ENCODE assay signal across 12 cellular contexts in genomic region chr22:42991010-42991651, GRCh38. TPM values are rescaled to one million over a fixed set of nuclear protein-coding genes. Genes with fewer than 3 reads are reported as not detected.
DNase-seq lines count a peak whose midpoint lies in the region; ATAC-seq and TF ChIP-seq lines count a peak whose summit lies in the region.
"Had no signal": no experiment of that assay in that cellular context is flagged by ENCODE, and none has a peak within 500 bp of the region (broad histone marks: within the 10 kb centered on the region; RNA-seq: fewer than 3 reads in every experiment).

No MANE protein-coding gene starts in this region.

- H4K20me1 ChIP-seq in smooth muscle cell (ENCODE audit: low read depth) = peaks cover 66% of the 10 kb centered on the region

- H3K4me1 Mint-ChIP-seq in CD4-positive, alpha-beta T cell (ENCODE audit: low read depth) = peaks cover 31% of the 10 kb centered on the region

- H3K4me1 ChIP-seq in SJSA1 (replicated peaks) (peaks cover 78% of the 10 kb centered on the region), foreskin keratinocyte (peaks cover 27% of the 10 kb centered on the region), smooth muscle cell (ENCODE audit: low read depth) (peaks cover 19% of the 10 kb centered on the region)

- ATAC-seq in foreskin keratinocyte (peak; percentile 62), GM21717 (IDR thresholded peaks at IDR 0.05; ENCODE audit: unreplicated experiment) (no peak)
- ATAC-seq in CD4-positive, alpha-beta T cell (ENCODE audit: poor library complexity) = no peak
- ATAC-seq: T-cell had no signal

- WGBS in smooth muscle cell (ENCODE audit: low lambda C conversion rate) = 62% methylated on average over 5 of the region's 5 CpGs

- H3K36me3 ChIP-seq in SJSA1 (peaks cover 15% of the 10 kb centered on the region), smooth muscle cell (ENCODE audit: low read depth) (no peaks in the 10 kb centered on the region)

- no peak overlapping the region for H3K9ac ChIP-seq in smooth muscle cell (ENCODE audit: low read depth)
- H3K9ac ChIP-seq: KMS-11 had no signal

- no peak overlapping the region for H2AFZ ChIP-seq in smooth muscle cell (ENCODE audit: low read depth)

- H3K27ac ChIP-seq in SJSA1 = peak overlapping the region; percentile 45
- H3K27ac ChIP-seq in foreskin keratinocyte = no peak overlapping the region
- H3K27ac ChIP-seq in smooth muscle cell (ENCODE audit: low read depth) = peak overlapping the region; percentile 72
- H3K27ac ChIP-seq in CD4-positive, alpha-beta T cell (ENCODE audit: low read depth, low read length) = no peak overlapping the region
- H3K27ac ChIP-seq: KMS-11 had no signal

- H3K27me3 ChIP-seq in SJSA1 (replicated peaks) = no peaks in the 10 kb centered on the region
- no peaks in the 10 kb centered on the region for H3K27me3 ChIP-seq in foreskin keratinocyte
- no peaks in the 10 kb centered on the region for H3K27me3 ChIP-seq in smooth muscle cell (ENCODE audit: low read depth)
- H3K27me3 ChIP-seq in CD4-positive, alpha-beta T cell (ENCODE audit: control insufficient read depth, insufficient read depth, low read length) = no peaks in the 10 kb centered on the region

- H3K9me3 Mint-ChIP-seq in CD4-positive, alpha-beta T cell = no peaks in the 10 kb centered on the region
- H3K9me3 Mint-ChIP-seq: naive B cell, T-cell had no signal

- DNase-seq in GM20000 (ENCODE audit: low spot score) (peak; percentile 13), SJSA1 (ENCODE audit: low read depth in 1 of 2, low spot score in 2 of 2) (peak; percentile 90 to 91), foreskin keratinocyte (peak in 1 of 2 donors; percentile 60), smooth muscle cell (lab: John Stamatoyannopoulos, UW; ENCODE audit: unreplicated experiment) (no peak), NCI-H526 (lab: John Stamatoyannopoulos, UW) (no peak), NCI-H526 treated with DMSO at 0.1 percent for 48 hours (lab: John Stamatoyannopoulos, UW) (no peak)
- no peak for DNase-seq in CD4-positive, alpha-beta T cell
- DNase-seq: H7, naive B cell, T-cell had no signal

- H3K4me3 ChIP-seq in SJSA1 (no peak overlapping the region), smooth muscle cell (no peak overlapping the region)

- H3F3A ChIP-seq in smooth muscle cell (ENCODE audit: low read depth) = peaks cover 4% of the 10 kb centered on the region

- H3K27ac Mint-ChIP-seq in CD4-positive, alpha-beta T cell = no peak overlapping the region
- H3K27ac Mint-ChIP-seq: T-cell had no signal

- intact Hi-C loops in CD4-positive, alpha-beta T cell (cut with DNase I, micrococcal nuclease) = no loop called here

- TF ChIP-seq CTCF in GM20000 (IDR thresholded peaks at IDR 0.05; ENCODE audit: extremely low read depth, missing control alignments) = no peak
- TF ChIP-seq CTCF in foreskin keratinocyte (conservative IDR thresholded peaks at IDR 0.05) = no peak
- no peak for TF ChIP-seq CTCF in smooth muscle cell (IDR thresholded peaks at IDR 0.05; ENCODE audit: borderline replicate concordance, insufficient read depth, poor library complexity, severe bottlenecking)
- no peak for TF ChIP-seq CTCF in CD4-positive, alpha-beta T cell (IDR thresholded peaks at IDR 0.05)

- CTCF ChIA-PET in CD4-positive, alpha-beta T cell (lab: Charles Lee) = no interaction called here

- POLR2A ChIA-PET in CD4-positive, alpha-beta T cell (lab: Charles Lee) = interaction anchor here (0.9 kb wide), 1 partner anchor 32 kb away, joined by 3 read pairs; no protein-coding TSS in a partner anchor

- H3K9me3 ChIP-seq in SJSA1 (replicated peaks) (no peaks in the 10 kb centered on the region), smooth muscle cell (replicated peaks; ENCODE audit: low read depth) (no peaks in the 10 kb centered on the region)
- no peaks in the 10 kb centered on the region for H3K9me3 ChIP-seq in CD4-positive, alpha-beta T cell (ENCODE audit: control insufficient read depth, low read length)

- peaks cover 67% of the 10 kb centered on the region for H3K79me2 ChIP-seq in smooth muscle cell (ENCODE audit: low read depth)

- H3K4me2 ChIP-seq in smooth muscle cell = peak overlapping the region; percentile 58
- H3K4me2 ChIP-seq: KMS-11 had no signal

- no peak overlapping the region for H3K4me3 Mint-ChIP-seq in CD4-positive, alpha-beta T cell
- H3K4me3 Mint-ChIP-seq: naive B cell, T-cell had no signal

- no peaks in the 10 kb centered on the region for H3K27me3 Mint-ChIP-seq in CD4-positive, alpha-beta T cell
- H3K27me3 Mint-ChIP-seq: naive B cell, T-cell had no signal

- H3K36me3 Mint-ChIP-seq in CD4-positive, alpha-beta T cell (ENCODE audit: low read depth) = peaks cover 30% of the 10 kb centered on the region
- H3K36me3 Mint-ChIP-seq: naive B cell had no signal

RNA-seq across cellular contexts. Expression of gene PACSIN2, which starts 23.8 kb away (rescaled TPM):
- total RNA-seq in SJSA1 (2014; rRNA removed; shearing (Covaris generic)) = 98.3 and 100 TPM in 2 replicates
- total RNA-seq in foreskin keratinocyte (38.5 and 41.4 TPM in 2 replicates), smooth muscle cell (26.3 and 34.7 TPM in 2 replicates)
- polyA plus RNA-seq in foreskin keratinocyte (21.6 and 25.9 TPM in 2 replicates), smooth muscle cell (41.1 and 53.9 TPM in 2 replicates)
- 10 to 100 TPM; 23.3 to 25.5 TPM for total RNA-seq in CD4-positive, alpha-beta T cell

Comparison
In these comparisons a context has a peak if more than half of its experiments do, and no peak if none do; other contexts are left out.
1. DNase-seq: peak in GM20000 (single experiment) and SJSA1 (2 of 2); none in smooth muscle cell (single experiment), CD4-positive, alpha-beta T cell (0 of 10), NCI-H526 (0 of 2) and NCI-H526 treated with DMSO at 0.1 percent for 48 hours (single experiment).
2. H3K27ac ChIP-seq: peak in SJSA1 (single experiment) and smooth muscle cell (single experiment); none in foreskin keratinocyte (single experiment) and CD4-positive, alpha-beta T cell (single experiment).